1 cellular context compared by ENCODE assay signal in the genomic region with DNA sequence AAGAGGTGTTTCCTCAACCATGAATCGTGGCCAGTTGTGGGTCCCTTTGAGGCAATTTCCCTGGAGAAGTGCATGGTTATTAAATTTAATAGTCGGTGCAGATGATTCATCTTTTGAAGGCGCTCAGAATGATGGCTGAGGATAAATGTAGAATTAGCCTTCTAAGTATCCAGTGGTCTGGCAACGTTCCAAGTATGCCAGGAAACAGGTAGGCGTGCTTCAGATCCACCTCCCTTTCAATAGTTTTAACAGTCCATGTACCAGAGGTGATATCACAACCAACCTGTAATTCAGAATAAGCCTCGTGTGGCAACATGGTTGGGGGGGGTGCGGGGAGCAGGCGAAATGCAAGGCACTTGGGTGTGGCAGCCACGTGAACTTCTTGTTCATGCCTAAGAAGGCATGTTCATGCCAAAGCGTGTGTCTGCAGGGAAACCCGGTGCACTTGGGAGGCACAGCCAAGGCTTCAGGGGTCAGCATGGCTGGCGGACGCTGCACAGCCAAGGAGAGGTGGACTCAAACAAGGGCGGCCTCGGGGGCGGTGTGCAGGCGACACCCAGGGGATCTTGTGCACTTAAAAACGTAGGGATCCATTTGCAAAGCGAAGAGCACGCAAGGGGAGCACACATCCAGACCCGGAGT.
TF ChIP-seq lines count a peak whose summit lies in the region.

No MANE protein-coding gene starts in this region.

TF ChIP-seq in GM23338, 12 proteins besides CTCF, POLR2A, EP300 and RAD21 (continued from another document):
- TF ChIP-seq, protein P1, sequence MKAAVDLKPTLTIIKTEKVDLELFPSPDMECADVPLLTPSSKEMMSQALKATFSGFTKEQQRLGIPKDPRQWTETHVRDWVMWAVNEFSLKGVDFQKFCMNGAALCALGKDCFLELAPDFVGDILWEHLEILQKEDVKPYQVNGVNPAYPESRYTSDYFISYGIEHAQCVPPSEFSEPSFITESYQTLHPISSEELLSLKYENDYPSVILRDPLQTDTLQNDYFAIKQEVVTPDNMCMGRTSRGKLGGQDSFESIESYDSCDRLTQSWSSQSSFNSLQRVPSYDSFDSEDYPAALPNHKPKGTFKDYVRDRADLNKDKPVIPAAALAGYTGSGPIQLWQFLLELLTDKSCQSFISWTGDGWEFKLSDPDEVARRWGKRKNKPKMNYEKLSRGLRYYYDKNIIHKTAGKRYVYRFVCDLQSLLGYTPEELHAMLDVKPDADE (IDR thresholded peaks at IDR 0.05), result no peak
- TF ChIP-seq ZNF114 (CRISPR knock-in tag; IDR thresholded peaks at IDR 0.05), result no peak
- no peak for TF ChIP-seq STAT1 (IDR thresholded peaks at IDR 0.05; ENCODE audit: unreplicated experiment)
- no peak for TF ChIP-seq POLR2AphosphoS5 (IDR thresholded peaks at IDR 0.05; ENCODE audit: low read depth)
- TF ChIP-seq EZH2phosphoT487 (IDR thresholded peaks at IDR 0.05; ENCODE audit: unreplicated experiment), result no peak
- TF ChIP-seq NANOG (IDR thresholded peaks at IDR 0.05; ENCODE audit: borderline replicate concordance), result no peak
- no peak for TF ChIP-seq EZH2 (IDR thresholded peaks at IDR 0.05; ENCODE audit: low read depth, unreplicated experiment)
- no peak for TF ChIP-seq JUNB (IDR thresholded peaks at IDR 0.05; ENCODE audit: unreplicated experiment)
- TF ChIP-seq, protein P2, sequence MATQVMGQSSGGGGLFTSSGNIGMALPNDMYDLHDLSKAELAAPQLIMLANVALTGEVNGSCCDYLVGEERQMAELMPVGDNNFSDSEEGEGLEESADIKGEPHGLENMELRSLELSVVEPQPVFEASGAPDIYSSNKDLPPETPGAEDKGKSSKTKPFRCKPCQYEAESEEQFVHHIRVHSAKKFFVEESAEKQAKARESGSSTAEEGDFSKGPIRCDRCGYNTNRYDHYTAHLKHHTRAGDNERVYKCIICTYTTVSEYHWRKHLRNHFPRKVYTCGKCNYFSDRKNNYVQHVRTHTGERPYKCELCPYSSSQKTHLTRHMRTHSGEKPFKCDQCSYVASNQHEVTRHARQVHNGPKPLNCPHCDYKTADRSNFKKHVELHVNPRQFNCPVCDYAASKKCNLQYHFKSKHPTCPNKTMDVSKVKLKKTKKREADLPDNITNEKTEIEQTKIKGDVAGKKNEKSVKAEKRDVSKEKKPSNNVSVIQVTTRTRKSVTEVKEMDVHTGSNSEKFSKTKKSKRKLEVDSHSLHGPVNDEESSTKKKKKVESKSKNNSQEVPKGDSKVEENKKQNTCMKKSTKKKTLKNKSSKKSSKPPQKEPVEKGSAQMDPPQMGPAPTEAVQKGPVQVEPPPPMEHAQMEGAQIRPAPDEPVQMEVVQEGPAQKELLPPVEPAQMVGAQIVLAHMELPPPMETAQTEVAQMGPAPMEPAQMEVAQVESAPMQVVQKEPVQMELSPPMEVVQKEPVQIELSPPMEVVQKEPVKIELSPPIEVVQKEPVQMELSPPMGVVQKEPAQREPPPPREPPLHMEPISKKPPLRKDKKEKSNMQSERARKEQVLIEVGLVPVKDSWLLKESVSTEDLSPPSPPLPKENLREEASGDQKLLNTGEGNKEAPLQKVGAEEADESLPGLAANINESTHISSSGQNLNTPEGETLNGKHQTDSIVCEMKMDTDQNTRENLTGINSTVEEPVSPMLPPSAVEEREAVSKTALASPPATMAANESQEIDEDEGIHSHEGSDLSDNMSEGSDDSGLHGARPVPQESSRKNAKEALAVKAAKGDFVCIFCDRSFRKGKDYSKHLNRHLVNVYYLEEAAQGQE (IDR thresholded peaks at IDR 0.05; ENCODE audit: unreplicated experiment), result no peak
